In genomic region chr7:155850730-155851678, GRCh38 we compare ENCODE assay signal across 18 cellular contexts. TPM values are rescaled to one million over a fixed set of nuclear protein-coding genes. Genes with fewer than 3 reads are reported as not detected.
"Had no signal": no experiment of that assay in that cellular context is flagged by ENCODE, and none has a peak within 500 bp of the region (broad histone marks: within the 10 kb centered on the region; RNA-seq: fewer than 3 reads in every experiment).

No MANE protein-coding gene starts in this region.

- ATAC-seq: activated naive CD8-positive, alpha-beta T cell treated with anti-CD3 and anti-CD28 coated beads, Interleukin-2, amount 50 U/mL, for 24 hours; effector memory CD8-positive, alpha-beta T cell; left cardiac atrium; mucosa of descending colon; natural killer cell; psoas muscle; stimulated activated naive CD8-positive, alpha-beta T cell treated with anti-CD3 and anti-CD28 coated beads, Interleukin-15, amount 100 ng/mL, for 72 hours had no signal

- FAIRE-seq: colon had no signal

- H3K27me3 ChIP-seq: ascending aorta had no signal

- H3K4me1 ChIP-seq: ascending aorta, psoas muscle, tibial artery had no signal

- H3K4me3 ChIP-seq: ascending aorta, mucosa of descending colon, psoas muscle, tibial artery had no signal

- H3K27ac ChIP-seq: ascending aorta, psoas muscle, tibial artery had no signal

- H3K9me3 ChIP-seq: ascending aorta, mucosa of descending colon, tibial artery had no signal

- DNase-seq: activated CD4-positive, alpha-beta T cell treated with anti-CD3 and anti-CD28 coated beads for 1 hour; activated CD4-positive, alpha-beta T cell treated with anti-CD3 and anti-CD28 coated beads, Interleukin-2, amount 50 U/mL, for 48 hours; activated naive CD4-positive, alpha-beta T cell treated with Interleukin-2 at 50 U/mL for 16 hours; activated naive CD8-positive, alpha-beta T cell treated with anti-CD3 and anti-CD28 coated beads, Interleukin-2, amount 50 U/mL, for 24 hours; effector memory CD8-positive, alpha-beta T cell; hippocampal formation; left cardiac atrium; mucosa of descending colon; nucleus accumbens; psoas muscle; stimulated activated CD4-positive, alpha-beta T cell treated with anti-CD3 and anti-CD28 coated beads, Interleukin-15, amount 100 ng/mL, for 24 hours; stimulated activated CD4-positive, alpha-beta T cell treated with anti-CD3 and anti-CD28 coated beads, Interleukin-4, amount 100 ng/mL, for 24 hours; stimulated activated naive CD8-positive, alpha-beta T cell treated with anti-CD3 and anti-CD28 coated beads, Interleukin-15, amount 100 ng/mL, for 72 hours had no signal

- H3K36me3 ChIP-seq: ascending aorta, tibial artery had no signal

RNA-seq across cellular contexts. Expression of gene SHH, which starts 38.7 kb away (rescaled TPM):
- total RNA-seq: bronchial epithelial cell, left cardiac atrium, natural killer cell, psoas muscle had no signal
